In the genomic region with DNA sequence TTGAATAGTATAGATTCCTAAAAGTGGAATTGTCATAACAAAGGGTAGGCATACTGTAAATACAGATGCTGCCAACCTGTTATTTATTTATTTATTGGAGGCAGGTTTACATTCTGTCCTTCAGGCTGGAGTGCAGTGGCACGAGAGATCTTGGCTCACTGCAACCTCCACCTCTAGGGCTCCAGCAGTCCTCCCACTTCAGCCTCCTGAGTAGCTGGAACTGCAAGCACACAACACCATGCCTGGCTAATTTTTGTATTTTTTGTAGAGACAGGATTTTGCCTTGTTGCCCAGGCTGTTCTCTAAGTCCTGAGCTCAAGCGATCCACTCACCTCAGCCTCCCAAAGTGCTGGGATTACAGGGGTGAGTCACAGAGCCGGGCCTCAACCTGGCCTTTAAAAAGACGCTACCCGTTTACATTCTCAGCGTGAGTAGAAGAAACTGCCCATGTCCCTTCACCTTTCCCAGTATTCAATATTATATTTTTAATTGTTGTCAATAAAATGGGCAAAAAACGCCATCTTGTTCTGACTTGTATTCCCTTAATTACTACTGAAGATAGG, we compare ENCODE assay signal across 1 cellular context.
TF ChIP-seq lines count a peak whose summit lies in the region.

No MANE protein-coding gene starts in this region.

TF ChIP-seq in HepG2, 621 proteins besides CTCF, POLR2A, EP300 and RAD21:
- TF ChIP-seq SP5 (CRISPR knock-in tag; IDR thresholded peaks at IDR 0.05; ENCODE audit: borderline replicate concordance, low read depth) (no peak), HOXA7 (CRISPR knock-in tag; IDR thresholded peaks at IDR 0.05) (no peak), ZNF263 (CRISPR knock-in tag; IDR thresholded peaks at IDR 0.05) (peak; percentile 56), KLF16 (CRISPR knock-in tag; IDR thresholded peaks at IDR 0.05) (0 out of 4 replicates have a peak, but pooled peaks of 1 of the 2 experiments have one; percentile 12), ZSCAN25 (CRISPR knock-in tag; IDR thresholded peaks at IDR 0.05) (peak; percentile 74), SPEN (CRISPR knock-in tag; IDR thresholded peaks at IDR 0.05; ENCODE audit: low read depth) (no peak), ARHGAP35 (CRISPR knock-in tag; IDR thresholded peaks at IDR 0.05; ENCODE audit: borderline replicate concordance) (no peak), FOSL2 (CRISPR knock-in tag; IDR thresholded peaks at IDR 0.05) (peak; percentile 74), ZNF790 (CRISPR knock-in tag; IDR thresholded peaks at IDR 0.05; ENCODE audit: borderline replicate concordance) (no peak)
- TF ChIP-seq, protein P1, sequence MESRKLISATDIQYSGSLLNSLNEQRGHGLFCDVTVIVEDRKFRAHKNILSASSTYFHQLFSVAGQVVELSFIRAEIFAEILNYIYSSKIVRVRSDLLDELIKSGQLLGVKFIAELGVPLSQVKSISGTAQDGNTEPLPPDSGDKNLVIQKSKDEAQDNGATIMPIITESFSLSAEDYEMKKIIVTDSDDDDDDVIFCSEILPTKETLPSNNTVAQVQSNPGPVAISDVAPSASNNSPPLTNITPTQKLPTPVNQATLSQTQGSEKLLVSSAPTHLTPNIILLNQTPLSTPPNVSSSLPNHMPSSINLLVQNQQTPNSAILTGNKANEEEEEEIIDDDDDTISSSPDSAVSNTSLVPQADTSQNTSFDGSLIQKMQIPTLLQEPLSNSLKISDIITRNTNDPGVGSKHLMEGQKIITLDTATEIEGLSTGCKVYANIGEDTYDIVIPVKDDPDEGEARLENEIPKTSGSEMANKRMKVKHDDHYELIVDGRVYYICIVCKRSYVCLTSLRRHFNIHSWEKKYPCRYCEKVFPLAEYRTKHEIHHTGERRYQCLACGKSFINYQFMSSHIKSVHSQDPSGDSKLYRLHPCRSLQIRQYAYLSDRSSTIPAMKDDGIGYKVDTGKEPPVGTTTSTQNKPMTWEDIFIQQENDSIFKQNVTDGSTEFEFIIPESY (CRISPR knock-in tag; IDR thresholded peaks at IDR 0.05), result 0 out of 2 replicates have a peak, but pooled peaks have one; percentile 21
- TF ChIP-seq, protein P2, sequence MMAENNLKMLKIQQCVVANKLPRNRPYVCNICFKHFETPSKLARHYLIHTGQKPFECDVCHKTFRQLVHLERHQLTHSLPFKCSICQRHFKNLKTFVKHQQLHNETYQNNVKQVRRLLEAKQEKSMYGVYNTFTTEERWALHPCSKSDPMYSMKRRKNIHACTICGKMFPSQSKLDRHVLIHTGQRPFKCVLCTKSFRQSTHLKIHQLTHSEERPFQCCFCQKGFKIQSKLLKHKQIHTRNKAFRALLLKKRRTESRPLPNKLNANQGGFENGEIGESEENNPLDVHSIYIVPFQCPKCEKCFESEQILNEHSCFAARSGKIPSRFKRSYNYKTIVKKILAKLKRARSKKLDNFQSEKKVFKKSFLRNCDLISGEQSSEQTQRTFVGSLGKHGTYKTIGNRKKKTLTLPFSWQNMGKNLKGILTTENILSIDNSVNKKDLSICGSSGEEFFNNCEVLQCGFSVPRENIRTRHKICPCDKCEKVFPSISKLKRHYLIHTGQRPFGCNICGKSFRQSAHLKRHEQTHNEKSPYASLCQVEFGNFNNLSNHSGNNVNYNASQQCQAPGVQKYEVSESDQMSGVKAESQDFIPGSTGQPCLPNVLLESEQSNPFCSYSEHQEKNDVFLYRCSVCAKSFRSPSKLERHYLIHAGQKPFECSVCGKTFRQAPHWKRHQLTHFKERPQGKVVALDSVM (CRISPR knock-in tag; IDR thresholded peaks at IDR 0.05), result peak; percentile 93
